8 cellular contexts compared by ENCODE assay signal in genomic region chr20:5655704-5656103, GRCh38. TPM values are rescaled to one million over a fixed set of nuclear protein-coding genes. Genes with fewer than 3 reads are reported as not detected.
A peak's percentile ranks its signal among the peaks of the same experiment; 100 is the strongest.
DNase-seq lines count a peak whose midpoint lies in the region; ATAC-seq, FAIRE-seq and TF ChIP-seq lines count a peak whose summit lies in the region.
"Not testable (repeated sequence)": the region's sequence is repeated elsewhere in the genome, so short reads cannot be mapped to it uniquely, and the experiment has no call there.

No MANE protein-coding gene starts in this region.

- H3K27ac ChIP-seq in A549, result peak overlapping the region; percentile 91 to 96
- H3K27ac ChIP-seq in OCI-LY1 (ENCODE audit: low read depth, low read length, poor library complexity, severe bottlenecking), result peak overlapping the region; percentile 99
- H3K27ac ChIP-seq in RWPE2 (ENCODE audit: poor library complexity, severe bottlenecking), result peak overlapping the region; percentile 99
- not testable (repeated sequence) for H3K27ac ChIP-seq in mesenchymal stem cell (ENCODE audit: low read length, poor library complexity, severe bottlenecking)
- H3K27ac ChIP-seq in neutrophil, result peak overlapping the region; percentile 95
- peak overlapping the region in 3 of 4 donors; percentile 28 to 86 (median 76) for H3K27ac ChIP-seq in upper lobe of left lung

- not testable (repeated sequence) for H3K9ac ChIP-seq in OCI-LY1 (ENCODE audit: low read length); mesenchymal stem cell (ENCODE audit: low read length)

- H3F3A ChIP-seq in OCI-LY1 (ENCODE audit: insufficient read depth, low read length), result peaks cover 14% of the 10 kb centered on the region; the same call in 1 of the 2 replicates

- H3K27me3 Mint-ChIP-seq in dendritic cell treated with granulocyte-macrophage colony-stimulating factor and Interleukin-4, amounts not matched to agents 40 ng/mL and 50 ng/mL, for 4 days, result not testable (repeated sequence)

- 48% methylated on average over 2 of the region's 2 CpGs for WGBS in A549 (ENCODE audit: missing lambda C conversion rate)
- WGBS in mesenchymal stem cell, result no CpG with 5 or more reads among the region's 2 CpGs
- 69 to 78% methylated on average over 2 of the region's 2 CpGs for WGBS in upper lobe of left lung, 2 donors

- not testable (repeated sequence) for H3K27me3 ChIP-seq in OCI-LY1 (ENCODE audit: insufficient read depth, low read length); RWPE2 (ENCODE audit: insufficient read depth, poor library complexity, severe bottlenecking); mesenchymal stem cell (ENCODE audit: control insufficient read depth in 1 of 2, insufficient read depth in 1 of 2, low read length in 2 of 2); neutrophil; upper lobe of left lung

- peak overlapping the region; percentile 49 for H3K4me2 ChIP-seq in A549
- H3K4me2 ChIP-seq in OCI-LY1 (ENCODE audit: low read length); mesenchymal stem cell (ENCODE audit: low read length, poor library complexity, severe bottlenecking): not testable (repeated sequence)

- not testable (repeated sequence) for H3K9me3 Mint-ChIP-seq in dendritic cell treated with granulocyte-macrophage colony-stimulating factor and Interleukin-4, amounts not matched to agents 40 ng/mL and 50 ng/mL, for 4 days

- H2BK12ac ChIP-seq in mesenchymal stem cell (ENCODE audit: low read length in 2 of 2), result peak overlapping the region; percentile 54 to 93

- intact Hi-C loops in dendritic cell treated with granulocyte-macrophage colony-stimulating factor and Interleukin-4, amounts not matched to agents 40 ng/mL and 50 ng/mL, for 4 days (cut with micrococcal nuclease); left colon (cut with DNase I, micrococcal nuclease): not testable (repeated sequence)

- not testable (repeated sequence) for TF ChIP-seq POLR2A in A549 (IDR thresholded peaks at IDR 0.05; ENCODE audit: low read length); upper lobe of left lung (IDR thresholded peaks at IDR 0.05)

- H3K9me2 ChIP-seq in OCI-LY1 (ENCODE audit: low read depth, low read length), result not testable (repeated sequence)

- not testable (repeated sequence) for H3K36me3 ChIP-seq in OCI-LY1 (ENCODE audit: insufficient read depth, low read length); RWPE2 (ENCODE audit: low read depth); mesenchymal stem cell (ENCODE audit: control insufficient read depth in 1 of 2, insufficient read depth in 2 of 2, low read depth in 1 of 2, low read length in 2 of 2); neutrophil; upper lobe of left lung

- peak overlapping the region; percentile 43 to 57 for H3K18ac ChIP-seq in mesenchymal stem cell (ENCODE audit: low read depth in 1 of 2, low read length in 2 of 2)

- H4K8ac ChIP-seq in mesenchymal stem cell (ENCODE audit: low read length), result not testable (repeated sequence)

- TF ChIP-seq EP300 in A549 (IDR thresholded peaks at IDR 0.05); upper lobe of left lung (IDR thresholded peaks at IDR 0.05): not testable (repeated sequence)

- not testable (repeated sequence) for H3K79me2 ChIP-seq in OCI-LY1 (ENCODE audit: insufficient read depth, low read length)

- not testable (repeated sequence) for H4K91ac ChIP-seq in mesenchymal stem cell (ENCODE audit: low read length)

- not testable (repeated sequence) for H3K4ac ChIP-seq in mesenchymal stem cell (ENCODE audit: low read depth in 1 of 2, low read length in 2 of 2)

- not testable (repeated sequence) for ATAC-seq in A549; RWPE2 (ENCODE audit: low read depth); upper lobe of left lung (ENCODE audit: low FRiP score in 2 of 2)
- ATAC-seq in left colon, result peak; percentile 28

- H2AFZ ChIP-seq in OCI-LY1 (ENCODE audit: low read length); mesenchymal stem cell (ENCODE audit: low read depth, low read length): not testable (repeated sequence)

- not testable (repeated sequence) for H2BK5ac ChIP-seq in mesenchymal stem cell (ENCODE audit: low read depth, low read length, poor library complexity, severe bottlenecking)

- not testable (repeated sequence) for H2AK5ac ChIP-seq in mesenchymal stem cell (ENCODE audit: low read length, severe bottlenecking)

- H3K23ac ChIP-seq in mesenchymal stem cell (ENCODE audit: low read length in 2 of 2), result not testable (repeated sequence)

- H4K20me1 ChIP-seq in OCI-LY1 (ENCODE audit: insufficient read depth, low read length), result not testable (repeated sequence)

- CTCF ChIA-PET in A549 (lab: Yijun Ruan, JAX), result interaction anchor here (1.2 to 7.3 kb wide), 5 partner anchors 81 to 133 kb away, joined by 3 to 44 read pairs (median 5); no protein-coding TSS in a partner anchor

- peak overlapping the region; percentile 48 for H2BK15ac ChIP-seq in mesenchymal stem cell (ENCODE audit: low read depth, poor library complexity, severe bottlenecking)

- not testable (repeated sequence) for H3K4me3 ChIP-seq in A549; OCI-LY1 (ENCODE audit: low read depth, low read length, poor library complexity, severe bottlenecking); RWPE2 (ENCODE audit: severe bottlenecking); mesenchymal stem cell (ENCODE audit: insufficient read depth in 1 of 2, low read depth in 1 of 2, low read length in 2 of 2); upper lobe of left lung
- H3K4me3 ChIP-seq in neutrophil (ENCODE audit: low read depth in 1 of 2, low read length in 1 of 2), result peak overlapping the region; percentile 19 to 37

- H2BK120ac ChIP-seq in mesenchymal stem cell (ENCODE audit: low read depth, low read length), result not testable (repeated sequence)

- H3K4me1 ChIP-seq in A549 (peaks cover 89% of the 10 kb centered on the region), OCI-LY1 (ENCODE audit: insufficient read depth, low read length, severe bottlenecking) (peaks cover 85% of the 10 kb centered on the region), RWPE2 (ENCODE audit: insufficient read depth, poor library complexity, severe bottlenecking) (peaks cover 77% of the 10 kb centered on the region), neutrophil (ENCODE audit: control insufficient read depth in 1 of 2, insufficient read depth in 1 of 2, low read depth in 1 of 2, low read length in 1 of 2) (peaks cover 98 to 99% of the 10 kb centered on the region in 2 experiments), upper lobe of left lung (peaks cover 40 to 55% (median 46%) of the 10 kb centered on the region in 4 donors)
- H3K4me1 ChIP-seq in mesenchymal stem cell (ENCODE audit: control insufficient read depth, insufficient read depth, low read depth, low read length), result not testable (repeated sequence)

- H3K14ac ChIP-seq in mesenchymal stem cell (ENCODE audit: low read length in 2 of 2), result peak overlapping the region in 1 of 2 experiments; percentile 75

- TF ChIP-seq CTCF in A549 (IDR thresholded peaks at IDR 0.05); OCI-LY1 (IDR thresholded peaks at IDR 0.05; ENCODE audit: low read length); RWPE2 (IDR thresholded peaks at IDR 0.05; ENCODE audit: poor library complexity, severe bottlenecking); neutrophil (IDR thresholded peaks at IDR 0.05); upper lobe of left lung (IDR thresholded peaks at IDR 0.05): not testable (repeated sequence)

- DNase-seq in A549 (ENCODE audit: low read depth in 1 of 2, low spot score in 1 of 2); RWPE2 (ENCODE audit: low spot score); left colon; mesenchymal stem cell: not testable (repeated sequence)
- DNase-seq in upper lobe of left lung, result peak in 1 of 2 donors; percentile 17

- not testable (repeated sequence) for H3K9me3 ChIP-seq in A549; OCI-LY1 (ENCODE audit: low read length); RWPE2 (ENCODE audit: severe bottlenecking); mesenchymal stem cell (ENCODE audit: control insufficient read depth, low read length); neutrophil; upper lobe of left lung

- not testable (repeated sequence) for TF ChIP-seq RAD21 in A549 (conservative IDR thresholded peaks at IDR 0.05 in 1 of 2, IDR thresholded peaks at IDR 0.05 in 1 of 2)

- H3K79me1 ChIP-seq in mesenchymal stem cell (replicated peaks; ENCODE audit: low read length, poor library complexity, severe bottlenecking), result not testable (repeated sequence)

- peak overlapping the region; percentile 98 for H3K27ac Mint-ChIP-seq in dendritic cell treated with granulocyte-macrophage colony-stimulating factor and Interleukin-4, amounts not matched to agents 40 ng/mL and 50 ng/mL, for 4 days

- not testable (repeated sequence) for H3K36me3 Mint-ChIP-seq in dendritic cell treated with granulocyte-macrophage colony-stimulating factor and Interleukin-4, amounts not matched to agents 40 ng/mL and 50 ng/mL, for 4 days (ENCODE audit: low read depth)

- not testable (repeated sequence) for FAIRE-seq in A549 (lab: Jason Lieb, UNC)

- not testable (repeated sequence) for H3K4me3 Mint-ChIP-seq in dendritic cell treated with granulocyte-macrophage colony-stimulating factor and Interleukin-4, amounts not matched to agents 40 ng/mL and 50 ng/mL, for 4 days

- peaks cover 80% of the 10 kb centered on the region for H3K4me1 Mint-ChIP-seq in dendritic cell treated with granulocyte-macrophage colony-stimulating factor and Interleukin-4, amounts not matched to agents 40 ng/mL and 50 ng/mL, for 4 days (ENCODE audit: low read depth)

- POLR2A ChIA-PET in A549 (lab: Yijun Ruan, JAX), result not testable (repeated sequence)

TF ChIP-seq in A549, 52 proteins besides CTCF, POLR2A, EP300 and RAD21 (continues in another document):
- TF ChIP-seq EHF (CRISPR knock-in tag; IDR thresholded peaks at IDR 0.05) (peak; percentile 63; the same call in 1 of the 2 replicates), FOSB (CRISPR knock-in tag; IDR thresholded peaks at IDR 0.05) (peak; percentile 19; the same call in 1 of the 2 replicates)

RNA-seq across cellular contexts. Expression of gene GPCPD1, which starts 44.9 kb away (rescaled TPM):
- polyA plus RNA-seq in A549 (2011; rRNA removed), result 71.5 and 75.1 TPM in 2 replicates
- 4.5 and 5.3 TPM in 2 replicates for polyA plus RNA-seq in A549 (2012; cell fraction: cytosol; rRNA removed)
- 9.5 and 21.7 TPM in 2 replicates for polyA plus RNA-seq in A549 (2012; cell fraction: nucleus; rRNA removed)
- 8.1 to 8.6 TPM (median 8.5 TPM) in 3 replicates for polyA plus RNA-seq in A549 (2017; fragmentation: RNase III; extraction: RNeasy Plus Mini Kit Qiagen cat#74134 plus additional on column Dnase treatment)
- 49.4 and 50.0 TPM in 2 replicates for polyA minus RNA-seq in A549 (2011; rRNA and poly(A)+ RNA removed)
- total RNA-seq in left colon, result 10 to 100 TPM; 23.6 to 26.0 TPM
- 16.4 TPM for polyA plus RNA-seq in mesenchymal stem cell (2013, experiment 1 of 2)
- 16.4 TPM for polyA plus RNA-seq in mesenchymal stem cell (2013, experiment 2 of 2)
- total RNA-seq in upper lobe of left lung, result 10 to 100 TPM; 36.0 to 96.3 (median 56.0) TPM
